ENCODE assay signal across 8 cellular contexts in genomic region chr4:159105761-159106243, GRCh38.
DNase-seq lines count a peak whose midpoint lies in the region; TF ChIP-seq lines count a peak whose summit lies in the region.

No MANE protein-coding gene starts in this region.

- TF ChIP-seq CTCF in epithelial cell of esophagus (IDR thresholded peaks at IDR 0.05; ENCODE audit: insufficient read depth, low read depth, low read length, missing control alignments) (no peak), neutrophil (IDR thresholded peaks at IDR 0.05) (no peak)

- H3K4me1 ChIP-seq in neutrophil (ENCODE audit: control insufficient read depth in 1 of 2, insufficient read depth in 1 of 2, low read depth in 1 of 2, low read length in 1 of 2): peaks cover 35 to 39% of the 10 kb centered on the region in 2 experiments
- H3K4me1 ChIP-seq in effector memory CD4-positive, alpha-beta T cell (ENCODE audit: control insufficient read depth, insufficient read depth, low read length, poor library complexity, severe bottlenecking): peaks cover 5% of the 10 kb centered on the region

- no peaks in the 10 kb centered on the region for H3K9me3 ChIP-seq in neutrophil
- H3K9me3 ChIP-seq in effector memory CD4-positive, alpha-beta T cell (ENCODE audit: control insufficient read depth, low read length): no peaks in the 10 kb centered on the region

- peaks cover 18% of the 10 kb centered on the region for H3K27me3 ChIP-seq in neutrophil
- no peaks in the 10 kb centered on the region for H3K27me3 ChIP-seq in effector memory CD4-positive, alpha-beta T cell (replicated peaks; ENCODE audit: control insufficient read depth, insufficient read depth, low read length, poor library complexity, severe bottlenecking)

- peak; percentile 20 for DNase-seq in activated naive CD4-positive, alpha-beta T cell treated with Interleukin-2 at 50 U/mL for 16 hours
- DNase-seq in activated naive CD4-positive, alpha-beta T cell (lab: John Stamatoyannopoulos, UW): no peak
- peak; percentile 9 for DNase-seq in SKM-1 (lab: John Stamatoyannopoulos, UW; ENCODE audit: unreplicated experiment)
- peak; percentile 64 for DNase-seq in epithelial cell of esophagus (ENCODE audit: low read depth)
- no peak for DNase-seq in activated effector memory CD4-positive, alpha-beta T cell treated with anti-CD3 and anti-CD28 coated beads, Interleukin-2, amount 50 U/mL, for 16 hours
- DNase-seq in effector memory CD4-positive, alpha-beta T cell: no peak
- no peak for DNase-seq in SHP77 treated with DMSO at 0.1 percent for 48 hours (lab: John Stamatoyannopoulos, UW)

- H3K4me3 ChIP-seq in epithelial cell of esophagus (ENCODE audit: low read length) (peak overlapping the region; percentile 93), neutrophil (ENCODE audit: low read depth in 1 of 2, low read length in 1 of 2) (peak overlapping the region; percentile 91 to 93)
- no peak overlapping the region for H3K4me3 ChIP-seq in effector memory CD4-positive, alpha-beta T cell (ENCODE audit: insufficient read depth, low read depth, low read length, poor library complexity, severe bottlenecking)

- H3K36me3 ChIP-seq in neutrophil: no peaks in the 10 kb centered on the region
- H3K36me3 ChIP-seq in effector memory CD4-positive, alpha-beta T cell (ENCODE audit: control insufficient read depth, insufficient read depth, low read length): no peaks in the 10 kb centered on the region

- peak overlapping the region; percentile 98 for H3K27ac ChIP-seq in neutrophil
- no peak overlapping the region for H3K27ac ChIP-seq in effector memory CD4-positive, alpha-beta T cell (ENCODE audit: insufficient read depth, low read length, poor library complexity, severe bottlenecking)

Comparison
In these comparisons a context has a peak if more than half of its experiments do, and no peak if none do; other contexts are left out.
1. DNase-seq: peak in activated naive CD4-positive, alpha-beta T cell treated with Interleukin-2 at 50 U/mL for 16 hours (single experiment), SKM-1 (single experiment) and epithelial cell of esophagus (single experiment); none in activated naive CD4-positive, alpha-beta T cell (0 of 4), activated effector memory CD4-positive, alpha-beta T cell treated with anti-CD3 and anti-CD28 coated beads, Interleukin-2, amount 50 U/mL, for 16 hours (single experiment), effector memory CD4-positive, alpha-beta T cell (0 of 3) and SHP77 treated with DMSO at 0.1 percent for 48 hours (single experiment).